Comparison of ENCODE assay signal across 27 cellular contexts in genomic region chr7:110944448-110944847, GRCh38.
"Had no signal": no experiment of that assay in that cellular context is flagged by ENCODE, and none has a peak within 500 bp of the region (broad histone marks: within the 10 kb centered on the region; RNA-seq: fewer than 3 reads in every experiment).

No MANE protein-coding gene starts in this region.

- H3K4me1 ChIP-seq: adrenal gland, testis, transverse colon had no signal

- H3K36me3 ChIP-seq: adrenal gland, brain microvascular endothelial cell, heart left ventricle, transverse colon had no signal

- H3K4me3 ChIP-seq: adrenal gland, heart left ventricle, skin epidermis, testis, transverse colon had no signal

- H3K27ac ChIP-seq: adrenal gland, brain microvascular endothelial cell, heart left ventricle, skin epidermis, testis, transverse colon, VCaP had no signal

- FAIRE-seq: endothelial cell of umbilical vein, kidney had no signal

- DNase-seq: activated CD4-positive, alpha-beta T cell treated with anti-CD3 and anti-CD28 coated beads for 48 hours; activated CD4-positive, alpha-beta T cell treated with anti-CD3 and anti-CD28 coated beads, Interleukin-2, amount 50 U/mL, for 48 hours; activated CD8-positive, alpha-beta memory T cell treated with anti-CD3 and anti-CD28 coated beads for 24 hours; activated effector memory CD4-positive, alpha-beta T cell treated with Interleukin-2 at 50 U/mL for 16 hours; activated naive CD4-positive, alpha-beta T cell treated with Interleukin-2 at 50 U/mL for 16 hours; adrenal gland; aorta; brain microvascular endothelial cell; caudate nucleus; cortex of kidney; heart left ventricle; hypothalamus; immature natural killer cell; kidney; left colon; midbrain; naive thymus-derived CD4-positive, alpha-beta T cell; posterior cingulate gyrus; stimulated activated CD4-positive, alpha-beta T cell treated with anti-CD3 and anti-CD28 coated beads, Interleukin-12 subunit alpha, Interleukin-12 subunit beta, amount 100 ng/mL, for 4 hours; stimulated activated CD4-positive, alpha-beta T cell treated with anti-CD3 and anti-CD28 coated beads, Interleukin-4, amount 100 ng/mL, for 1 hour; stimulated activated naive CD8-positive, alpha-beta T cell treated with anti-CD3 and anti-CD28 coated beads, Interleukin-15, Interleukin-2, amounts not matched to agents 100 U/mL and 50 U/mL, for 24 hours; testis; transverse colon had no signal

- H3K9me3 ChIP-seq: adrenal gland, heart left ventricle, testis, transverse colon had no signal

- ATAC-seq: activated CD4-positive, CD25-positive, alpha-beta regulatory T cell treated with anti-CD3 and anti-CD28 coated beads, Interleukin-2, amount 50 U/mL, for 24 hours; heart left ventricle; left colon; naive thymus-derived CD4-positive, alpha-beta T cell; stimulated activated naive CD8-positive, alpha-beta T cell treated with anti-CD3 and anti-CD28 coated beads, Interleukin-15, Interleukin-2, amounts not matched to agents 100 U/mL and 50 U/mL, for 24 hours had no signal

- H3K27me3 ChIP-seq: adrenal gland, brain microvascular endothelial cell, heart left ventricle, testis, transverse colon had no signal
